In the genomic region with DNA sequence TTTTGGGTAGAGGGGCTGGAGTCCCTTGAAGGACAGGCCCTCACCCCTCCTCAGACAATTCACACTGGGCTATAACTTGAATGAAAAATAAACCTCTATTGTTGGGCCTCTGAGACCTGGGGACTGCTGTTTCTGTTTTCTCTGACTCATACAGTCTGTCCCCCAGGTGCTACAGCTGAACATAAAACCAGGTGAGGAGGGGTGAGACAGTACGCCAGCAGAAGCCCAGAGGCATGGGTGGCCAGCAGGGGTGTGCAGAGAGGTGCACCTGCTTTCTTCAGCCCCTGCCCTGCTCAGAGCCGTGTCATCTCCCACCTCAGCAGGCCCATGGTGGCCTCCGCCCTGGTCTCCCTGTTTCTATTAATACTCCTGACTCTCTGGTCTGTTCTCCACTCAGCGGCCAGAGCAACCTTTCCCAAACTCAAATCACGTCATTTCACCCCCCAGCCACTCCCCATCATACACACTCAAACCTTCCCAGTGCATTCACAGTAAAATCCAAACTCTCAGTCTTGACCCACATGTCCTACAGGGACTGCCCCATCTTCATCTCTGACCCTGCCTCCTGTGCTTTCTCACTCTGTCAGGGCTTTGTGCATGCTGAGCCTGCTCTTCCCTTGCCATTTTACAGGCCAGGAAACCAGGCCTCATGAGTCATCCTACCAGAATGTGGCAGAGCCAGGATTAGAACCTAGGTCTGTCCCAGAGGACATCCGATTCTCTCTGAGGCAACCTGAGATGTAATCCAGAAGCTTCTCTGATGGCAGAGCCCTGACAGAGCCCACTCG, we compare ENCODE assay signal across 18 cellular contexts. TPM values are rescaled to one million over a fixed set of nuclear protein-coding genes. Genes with fewer than 3 reads are reported as not detected.
A peak's percentile ranks its signal among the peaks of the same experiment; 100 is the strongest.
DNase-seq lines count a peak whose midpoint lies in the region; ATAC-seq lines count a peak whose summit lies in the region.
"Had no signal": no experiment of that assay in that cellular context is flagged by ENCODE, and none has a peak within 500 bp of the region (broad histone marks: within the 10 kb centered on the region; RNA-seq: fewer than 3 reads in every experiment).

No MANE protein-coding gene starts in this region.

- H3K27me3 ChIP-seq in SJCRH30 = no peaks in the 10 kb centered on the region
- H3K27me3 ChIP-seq: ascending aorta, left lung, neural progenitor cell, uterus had no signal

- no peaks in the 10 kb centered on the region for H3K27me3 Mint-ChIP-seq in activated naive CD4-positive, alpha-beta T cell treated with anti-CD3 and anti-CD28 coated beads, Interleukin-2, amount 50 U/mL, for 24 hours
- H3K27me3 Mint-ChIP-seq in central memory CD8-positive, alpha-beta T cell = no peaks in the 10 kb centered on the region
- H3K27me3 Mint-ChIP-seq in stimulated activated naive CD8-positive, alpha-beta T cell treated with anti-CD3 and anti-CD28 coated beads, Interleukin-15, Interleukin-2, amounts not matched to agents 100 ng/mL and 50 ng/mL, for 24 hours = peaks cover 7% of the 10 kb centered on the region

- no peaks in the 10 kb centered on the region for H3K9me3 ChIP-seq in SJCRH30 (replicated peaks)

- no peak for DNase-seq in activated naive CD4-positive, alpha-beta T cell (lab: John Stamatoyannopoulos, UW)
- DNase-seq in central memory CD8-positive, alpha-beta T cell (ENCODE audit: low spot score in 2 of 2) = no peak
- DNase-seq in SJCRH30 (no peak), NCI-H1694 treated with DMSO at 0.1 percent for 48 hours (lab: John Stamatoyannopoulos, UW) (no peak), cortex of kidney (lab: John Stamatoyannopoulos, UW) (no peak)
- DNase-seq: activated CD4-positive, alpha-beta T cell treated with anti-CD3 and anti-CD28 coated beads, Interleukin-2, amount 50 U/mL, for 1 hour; effector CD8-positive, alpha-beta T cell; NCI-H1436 treated with DMSO at 0.1 percent for 48 hours; NCI-H526; uterus had no signal

- no peak overlapping the region for H3K4me3 Mint-ChIP-seq in activated naive CD4-positive, alpha-beta T cell treated with anti-CD3 and anti-CD28 coated beads, Interleukin-2, amount 50 U/mL, for 24 hours
- H3K4me3 Mint-ChIP-seq in central memory CD8-positive, alpha-beta T cell = no peak overlapping the region
- H3K4me3 Mint-ChIP-seq in stimulated activated naive CD8-positive, alpha-beta T cell treated with anti-CD3 and anti-CD28 coated beads, Interleukin-15, Interleukin-2, amounts not matched to agents 100 ng/mL and 50 ng/mL, for 24 hours = no peak overlapping the region

- no peak overlapping the region for H3K27ac ChIP-seq in SJCRH30
- H3K27ac ChIP-seq: ascending aorta, left lung, neural progenitor cell, skin epidermis, uterus had no signal

- peaks cover 59% of the 10 kb centered on the region for H3K4me1 Mint-ChIP-seq in activated naive CD4-positive, alpha-beta T cell treated with anti-CD3 and anti-CD28 coated beads, Interleukin-2, amount 50 U/mL, for 24 hours
- peaks cover 60% of the 10 kb centered on the region for H3K4me1 Mint-ChIP-seq in central memory CD8-positive, alpha-beta T cell
- H3K4me1 Mint-ChIP-seq in stimulated activated naive CD8-positive, alpha-beta T cell treated with anti-CD3 and anti-CD28 coated beads, Interleukin-15, Interleukin-2, amounts not matched to agents 100 ng/mL and 50 ng/mL, for 24 hours (ENCODE audit: low read depth) = peaks cover 70% of the 10 kb centered on the region

- peak; percentile 42 for ATAC-seq in HG03442 (IDR thresholded peaks at IDR 0.05; ENCODE audit: unreplicated experiment)
- ATAC-seq in central memory CD8-positive, alpha-beta T cell (replicated peaks; ENCODE audit: extremely low read depth, poor library complexity, severe bottlenecking) = no peak
- ATAC-seq: left lung had no signal

- H3K4me1 ChIP-seq in SJCRH30 = no peaks in the 10 kb centered on the region
- H3K4me1 ChIP-seq: ascending aorta, neural progenitor cell, uterus had no signal

- H3K4me3 ChIP-seq in SJCRH30 = no peak overlapping the region
- H3K4me3 ChIP-seq: ascending aorta, left lung, neural progenitor cell, skin epidermis, uterus had no signal

- no peaks in the 10 kb centered on the region for H3K9me3 Mint-ChIP-seq in activated naive CD4-positive, alpha-beta T cell treated with anti-CD3 and anti-CD28 coated beads, Interleukin-2, amount 50 U/mL, for 24 hours
- peaks cover 4% of the 10 kb centered on the region for H3K9me3 Mint-ChIP-seq in central memory CD8-positive, alpha-beta T cell
- H3K9me3 Mint-ChIP-seq in stimulated activated naive CD8-positive, alpha-beta T cell treated with anti-CD3 and anti-CD28 coated beads, Interleukin-15, Interleukin-2, amounts not matched to agents 100 ng/mL and 50 ng/mL, for 24 hours = peaks cover 4% of the 10 kb centered on the region

- H3K36me3 Mint-ChIP-seq in activated naive CD4-positive, alpha-beta T cell treated with anti-CD3 and anti-CD28 coated beads, Interleukin-2, amount 50 U/mL, for 24 hours = no peaks in the 10 kb centered on the region
- peaks cover 7% of the 10 kb centered on the region for H3K36me3 Mint-ChIP-seq in central memory CD8-positive, alpha-beta T cell (ENCODE audit: insufficient read depth)
- no peaks in the 10 kb centered on the region for H3K36me3 Mint-ChIP-seq in stimulated activated naive CD8-positive, alpha-beta T cell treated with anti-CD3 and anti-CD28 coated beads, Interleukin-15, Interleukin-2, amounts not matched to agents 100 ng/mL and 50 ng/mL, for 24 hours (ENCODE audit: low read depth)
- H3K36me3 Mint-ChIP-seq: neural progenitor cell had no signal

- no peaks in the 10 kb centered on the region for H3K36me3 ChIP-seq in SJCRH30
- H3K36me3 ChIP-seq: ascending aorta, left lung, neural progenitor cell, uterus had no signal

- peak overlapping the region; percentile 78 for H3K27ac Mint-ChIP-seq in activated naive CD4-positive, alpha-beta T cell treated with anti-CD3 and anti-CD28 coated beads, Interleukin-2, amount 50 U/mL, for 24 hours
- H3K27ac Mint-ChIP-seq in central memory CD8-positive, alpha-beta T cell (ENCODE audit: low read depth) = peak overlapping the region; percentile 65
- H3K27ac Mint-ChIP-seq in stimulated activated naive CD8-positive, alpha-beta T cell treated with anti-CD3 and anti-CD28 coated beads, Interleukin-15, Interleukin-2, amounts not matched to agents 100 ng/mL and 50 ng/mL, for 24 hours = peak overlapping the region; percentile 36
- H3K27ac Mint-ChIP-seq: neural progenitor cell had no signal

RNA-seq across cellular contexts. Expression of gene IL2RB, which starts 5.4 kb away (rescaled TPM):
- 0.13 and 0.26 TPM in 2 replicates for total RNA-seq in SJCRH30 (2014; rRNA removed; shearing (Covaris generic))
- total RNA-seq: SK-MEL-5 had no signal

RNA-seq across cellular contexts. Expression of gene C1QTNF6, which starts 32.9 kb away (rescaled TPM):
- total RNA-seq in SJCRH30 (2014; rRNA removed; shearing (Covaris generic)) = 0.08 TPM in 1 of 2 replicates, not detected in the other

RNA-seq across cellular contexts. Expression of gene TMPRSS6, which starts 45.6 kb away (rescaled TPM):
- not detected in 2 replicates for total RNA-seq in SJCRH30 (2014; rRNA removed; shearing (Covaris generic))
- total RNA-seq: ascending aorta, SK-MEL-5, uterus had no signal

RNA-seq across cellular contexts. Expression of gene SSTR3, which starts 57.2 kb away (rescaled TPM):
- not detected in 2 replicates for total RNA-seq in SJCRH30 (2014; rRNA removed; shearing (Covaris generic))
- total RNA-seq: ascending aorta, SK-MEL-5 had no signal
